8 cellular contexts compared by ENCODE assay signal in the genomic region with DNA sequence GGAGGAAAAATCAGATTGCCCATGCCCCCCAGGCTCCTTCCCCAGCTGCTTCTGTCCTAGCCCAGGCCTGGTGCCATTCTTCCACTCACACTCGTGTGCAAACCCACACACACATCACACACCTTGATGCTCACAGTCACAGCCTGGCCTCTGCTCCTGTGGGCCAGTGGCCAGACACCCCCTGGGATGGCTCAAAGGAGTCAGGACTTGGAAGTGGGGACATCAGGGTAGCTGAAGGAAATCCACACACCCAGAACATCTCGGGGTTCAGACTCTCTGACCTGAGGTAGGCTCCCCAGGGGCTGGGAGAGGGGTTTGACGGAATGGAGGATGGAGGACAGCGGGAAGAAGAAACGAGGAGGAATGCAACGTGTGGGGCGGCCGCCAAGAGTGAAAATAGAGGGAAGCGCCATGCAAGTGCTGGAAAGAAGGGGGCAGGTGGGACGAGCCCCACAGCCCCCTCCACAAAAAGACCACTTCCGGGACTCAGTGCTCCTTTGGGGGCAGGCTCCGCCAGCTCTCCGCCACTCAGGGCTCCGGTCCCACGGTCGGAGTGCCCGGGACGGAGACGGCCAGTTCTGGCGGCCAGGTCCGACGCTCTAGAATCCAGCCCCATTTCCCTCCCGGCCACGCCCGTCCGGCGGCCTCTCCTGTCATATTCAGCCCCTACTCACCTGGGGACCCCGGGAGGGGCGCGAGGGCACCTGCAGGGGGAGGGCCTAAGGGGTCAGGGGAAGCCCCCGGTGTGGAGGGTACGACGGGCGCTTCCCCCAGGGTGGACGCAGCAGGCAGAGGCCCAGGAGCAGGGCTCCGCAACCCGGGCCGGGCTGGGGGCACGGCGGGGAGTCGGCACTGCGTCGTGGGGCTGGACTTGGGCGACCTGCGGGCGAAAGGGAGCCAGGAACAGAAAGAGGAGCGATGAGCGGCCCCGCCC. TPM values are rescaled to one million over a fixed set of nuclear protein-coding genes. Genes with fewer than 3 reads are reported as not detected.
DNase-seq lines count a peak whose midpoint lies in the region; ATAC-seq and TF ChIP-seq lines count a peak whose summit lies in the region.
"Not testable (repeated sequence)": the region's sequence is repeated elsewhere in the genome, so short reads cannot be mapped to it uniquely, and the experiment has no call there.

No MANE protein-coding gene starts in this region.

- not testable (repeated sequence) for H3K23ac ChIP-seq in IMR-90 (ENCODE audit: low read depth, low read length)

- not testable (repeated sequence) for H4K20me1 ChIP-seq in DOHH2 (ENCODE audit: control insufficient read depth, insufficient read depth, low read depth, low read length); IMR-90 (ENCODE audit: insufficient read depth, low read length)

- H3K27me3 ChIP-seq in DOHH2 (ENCODE audit: control insufficient read depth, low read length); IMR-90 (ENCODE audit: control insufficient read depth, insufficient read depth, low read length); right cardiac atrium (ENCODE audit: control insufficient read depth, insufficient read depth); suprapubic skin: not testable (repeated sequence)

- not testable (repeated sequence) for H4K5ac ChIP-seq in IMR-90 (ENCODE audit: low read depth, low read length)

- BruUV-seq in IMR-90 (replicated peaks; lab: Mats Ljungman, UMichigan): not testable (repeated sequence)

- not testable (repeated sequence) for H2AK5ac ChIP-seq in IMR-90 (ENCODE audit: low read depth, low read length)

- H3K14ac ChIP-seq in IMR-90 (replicated peaks; ENCODE audit: low read depth, low read length): not testable (repeated sequence)

- H3K4me3 Mint-ChIP-seq in activated B cell treated with CpG ODN at 0.5 μM for 24 hours: peak overlapping the region; percentile 82
- H3K4me3 Mint-ChIP-seq in central memory CD8-positive, alpha-beta T cell: peak overlapping the region; percentile 80
- H3K4me3 Mint-ChIP-seq in nephron: peak overlapping the region; percentile 94 to 97 (median 96)

- in situ Hi-C loops in IMR-90 (cut with MboI; ENCODE audit: low sequenced_read_pairs): not testable (repeated sequence)

- H3K56ac ChIP-seq in IMR-90 (ENCODE audit: extremely low read depth, insufficient read depth, low read length): not testable (repeated sequence)

- not testable (repeated sequence) for H3K27me3 Mint-ChIP-seq in activated B cell treated with CpG ODN at 0.5 μM for 24 hours
- H3K27me3 Mint-ChIP-seq in central memory CD8-positive, alpha-beta T cell: peaks cover 63% of the 10 kb centered on the region
- H3K27me3 Mint-ChIP-seq in nephron (ENCODE audit: low read depth): peaks cover 10% of the 10 kb centered on the region

- H3F3A ChIP-seq in DOHH2 (ENCODE audit: control insufficient read depth, insufficient read depth): not testable (repeated sequence)

- H2AFZ ChIP-seq in IMR-90 (replicated peaks; ENCODE audit: low read length, poor library complexity): peak overlapping the region; percentile 99

- not testable (repeated sequence) for H3K36me3 ChIP-seq in DOHH2 (ENCODE audit: control insufficient read depth, low read length); IMR-90 (ENCODE audit: control insufficient read depth, insufficient read depth, low read length); suprapubic skin

- H3K9me3 Mint-ChIP-seq in activated B cell treated with CpG ODN at 0.5 μM for 24 hours; central memory CD8-positive, alpha-beta T cell; nephron: not testable (repeated sequence)

- TF ChIP-seq CTCF in DOHH2 (IDR thresholded peaks at IDR 0.05; ENCODE audit: low read depth, low read length, poor library complexity, severe bottlenecking); IMR-90 (conservative IDR thresholded peaks at IDR 0.05; ENCODE audit: low read depth, low read length); activated B cell treated with CpG ODN at 0.5 μM for 24 hours (IDR thresholded peaks at IDR 0.05); nephron (IDR thresholded peaks at IDR 0.05; ENCODE audit: unreplicated experiment in 3 of 3); suprapubic skin (IDR thresholded peaks at IDR 0.05): not testable (repeated sequence)

- POLR2A ChIA-PET in IMR-90 (lab: Charles Lee; ENCODE audit: unreplicated experiment) (interaction anchor here (0.6 kb wide), 1 partner anchor 100 kb away, joined by 5 read pairs; no protein-coding TSS in a partner anchor), activated B cell treated with CpG ODN at 0.5 μM for 24 hours (lab: Charles Lee) (interaction anchor here (0.5 to 1.5 kb wide), 12 partner anchors 8 to 1352 kb away, joined by 3 to 8 read pairs (median 4); partner anchors contain the start of genes IMP3, SIN3A and SNUPN)

- H3K27ac ChIP-seq in DOHH2 (ENCODE audit: low read depth, low read length); IMR-90 (ENCODE audit: insufficient read depth, low read length); right cardiac atrium (ENCODE audit: low read length); suprapubic skin: not testable (repeated sequence)

- intact Hi-C loops in IMR-90 (cut with micrococcal nuclease): not testable (repeated sequence)
- intact Hi-C loops in activated B cell treated with CpG ODN at 0.5 μM for 24 hours (cut with micrococcal nuclease) (loop anchor here (1.0 to 10.0 kb wide), 6 partner anchors 20 to 317 kb away; partner anchors contain the start of genes IMP3, SIN3A, SNUPN and TMEM266), right cardiac atrium (cut with DNase I) (loop anchor here in 1 of 4 donors (10.0 kb wide), 2 partner anchors 53 to 103 kb away; no protein-coding TSS in a partner anchor)

- not testable (repeated sequence) for TF ChIP-seq EP300 in suprapubic skin (IDR thresholded peaks at IDR 0.05)

- H4K8ac ChIP-seq in IMR-90 (ENCODE audit: low read depth in 2 of 2, low read length in 2 of 2): not testable (repeated sequence)

- peaks cover 16% of the 10 kb centered on the region for H3K4me1 ChIP-seq in DOHH2 (ENCODE audit: control insufficient read depth, low read length)
- H3K4me1 ChIP-seq in IMR-90 (ENCODE audit: control insufficient read depth, insufficient read depth, low read length); right cardiac atrium (ENCODE audit: control insufficient read depth, insufficient read depth, low read length): not testable (repeated sequence)
- peaks cover 32% of the 10 kb centered on the region for H3K4me1 ChIP-seq in suprapubic skin

- H3K9me1 ChIP-seq in IMR-90 (ENCODE audit: insufficient read depth, low read length): not testable (repeated sequence)

- H2BK120ac ChIP-seq in IMR-90 (ENCODE audit: low read depth, low read length): not testable (repeated sequence)

- not testable (repeated sequence) for H3K27ac Mint-ChIP-seq in activated B cell treated with CpG ODN at 0.5 μM for 24 hours; central memory CD8-positive, alpha-beta T cell (ENCODE audit: low read depth)
- H3K27ac Mint-ChIP-seq in nephron: peak overlapping the region in 1 of 3 experiments; percentile 57

- not testable (repeated sequence) for H3K36me3 Mint-ChIP-seq in activated B cell treated with CpG ODN at 0.5 μM for 24 hours (ENCODE audit: low read depth); central memory CD8-positive, alpha-beta T cell (ENCODE audit: insufficient read depth); nephron (ENCODE audit: low read depth)

- not testable (repeated sequence) for H3K79me2 ChIP-seq in DOHH2 (ENCODE audit: control insufficient read depth, low read length)

- peak overlapping the region; percentile 100 for H3K4me2 ChIP-seq in DOHH2 (ENCODE audit: low read length)
- H3K4me2 ChIP-seq in IMR-90 (ENCODE audit: low read depth, low read length): peak overlapping the region; percentile 92

- H3K4ac ChIP-seq in IMR-90 (ENCODE audit: low read depth, low read length): not testable (repeated sequence)

- H2BK20ac ChIP-seq in IMR-90 (ENCODE audit: low read depth, low read length): not testable (repeated sequence)

- H3K18ac ChIP-seq in IMR-90 (ENCODE audit: low read depth, low read length): not testable (repeated sequence)

- peak overlapping the region; percentile 32; the same call in 1 of the 2 replicates for H3K9ac ChIP-seq in IMR-90 (ENCODE audit: low read depth, low read length)

- TF ChIP-seq RAD21 in IMR-90 (IDR thresholded peaks at IDR 0.05; ENCODE audit: low read length): not testable (repeated sequence)

- not testable (repeated sequence) for H4K91ac ChIP-seq in IMR-90 (ENCODE audit: insufficient read depth, low read depth, low read length)

- not testable (repeated sequence) for H3K79me1 ChIP-seq in IMR-90 (ENCODE audit: low read depth in 1 of 2, low read length in 2 of 2)

- not testable (repeated sequence) for H3K9me2 ChIP-seq in DOHH2 (replicated peaks; ENCODE audit: control insufficient read depth, low read length)

- H3K9me3 ChIP-seq in DOHH2 (ENCODE audit: control insufficient read depth, insufficient read depth, low read length); IMR-90 (ENCODE audit: control insufficient read depth, insufficient read depth, low read length); right cardiac atrium (ENCODE audit: control insufficient read depth, low read length); suprapubic skin: not testable (repeated sequence)

- H2BK15ac ChIP-seq in IMR-90 (ENCODE audit: low read depth, low read length): not testable (repeated sequence)

- WGBS in IMR-90 (ENCODE audit: extremely low coverage in 2 of 2, insufficient read length in 1 of 2), 2 experiments: 1% methylated on average over 17 of the region's 49 CpGs; no CpG with 5 or more reads in 1 of the 2 experiments
- WGBS in right cardiac atrium: 5% methylated on average over 49 of the region's 49 CpGs
- 7% methylated on average over 13 of the region's 49 CpGs for WGBS in suprapubic skin

- H2BK5ac ChIP-seq in IMR-90 (ENCODE audit: low read depth, low read length, poor library complexity, severe bottlenecking): not testable (repeated sequence)

- H3K4me1 Mint-ChIP-seq in activated B cell treated with CpG ODN at 0.5 μM for 24 hours (peaks cover 20% of the 10 kb centered on the region), nephron (peaks cover 38% of the 10 kb centered on the region)
- peaks cover 10% of the 10 kb centered on the region for H3K4me1 Mint-ChIP-seq in central memory CD8-positive, alpha-beta T cell

- peak; percentile 7 for ATAC-seq in GM21619 (IDR thresholded peaks at IDR 0.05; ENCODE audit: unreplicated experiment)
- peak; percentile 24 for ATAC-seq in IMR-90 (ENCODE audit: low read depth)
- ATAC-seq in activated B cell treated with CpG ODN at 0.5 μM for 24 hours (ENCODE audit: low read depth); central memory CD8-positive, alpha-beta T cell (replicated peaks; ENCODE audit: extremely low read depth, poor library complexity, severe bottlenecking): not testable (repeated sequence)
- ATAC-seq in right cardiac atrium: peak in 1 of 2 donors; percentile 41

- DNase-seq in IMR-90; activated B cell treated with CpG ODN at 0.5 μM for 24 hours; central memory CD8-positive, alpha-beta T cell (ENCODE audit: low spot score in 2 of 2); right cardiac atrium: not testable (repeated sequence)
- DNase-seq in suprapubic skin (ENCODE audit: low spot score in 2 of 2): peak in 1 of 2 donors; percentile 54

- peak overlapping the region; percentile 96 for H3K4me3 ChIP-seq in DOHH2 (ENCODE audit: low read length)
- H3K4me3 ChIP-seq in IMR-90 (ENCODE audit: insufficient read depth, low read depth, low read length): peak overlapping the region; percentile 60
- H3K4me3 ChIP-seq in right cardiac atrium (ENCODE audit: low read length): peak overlapping the region; percentile 62
- peak overlapping the region; percentile 77 for H3K4me3 ChIP-seq in suprapubic skin

- CTCF ChIA-PET in IMR-90 (lab: Yijun Ruan, JAX): interaction anchor here (1.6 kb wide), 1 partner anchor 64 kb away, joined by 5 read pairs; no protein-coding TSS in a partner anchor
- CTCF ChIA-PET in activated B cell treated with CpG ODN at 0.5 μM for 24 hours (lab: Charles Lee): interaction anchor here (0.9 to 1.4 kb wide), 3 partner anchors 9 to 63 kb away, joined by 3 to 7 read pairs (median 3); no protein-coding TSS in a partner anchor

- not testable (repeated sequence) for H2AK9ac ChIP-seq in IMR-90 (replicated peaks; ENCODE audit: low read depth, low read length, poor library complexity)

- not testable (repeated sequence) for TF ChIP-seq POLR2A in IMR-90 (IDR thresholded peaks at IDR 0.05; ENCODE audit: low read depth, low read length); suprapubic skin (IDR thresholded peaks at IDR 0.05)

- dilution Hi-C loops in IMR-90 (cut with HindIII; ENCODE audit: low sequenced_read_pairs, unreplicated experiment): not testable (repeated sequence)

RNA-seq across cellular contexts. Expression of gene CSPG4, which starts 25.3 kb away (rescaled TPM):
- 12.4 and 14.7 TPM in 2 replicates for total RNA-seq in IMR-90 (2012; rRNA removed)
- polyA plus RNA-seq in IMR-90 (2012; rRNA removed): 28.4 and 35.6 TPM in 2 replicates
- polyA plus RNA-seq in IMR-90 (2012; cell fraction: cytosol; rRNA removed): 15.6 and 23.3 TPM in 2 replicates
- 24.1 and 69.4 TPM in 2 replicates for polyA plus RNA-seq in IMR-90 (2012; cell fraction: nucleus; rRNA removed; ENCODE audit: low replicate concordance)
- not detected in 2 replicates for total RNA-seq in activated B cell treated with CpG ODN at 0.5 μM for 24 hours
- total RNA-seq in right cardiac atrium: 10 to 100 TPM; 10.1 to 48.9 (median 16.2) TPM
- polyA plus RNA-seq in right cardiac atrium: 11.5 TPM
- 10 to 100 TPM; 12.8 to 19.7 (median 14.0) TPM for total RNA-seq in suprapubic skin

Comparison
In these comparisons a context has a peak if more than half of its experiments do, and no peak if none do; other contexts are left out.
1. RNA of gene CSPG4, which starts 25.3 kb away (total RNA-seq): 10.1 to 48.9 TPM in right cardiac atrium, 12.8 to 19.7 TPM in suprapubic skin and 12.4 to 14.7 TPM in IMR-90; not detected in activated B cell treated with CpG ODN at 0.5 μM for 24 hours; every median in the first group is over 10 times any median in the second.
2. Peak in every context shown above with its lines, with median percentiles within 50 percentile points of each other: H3K4me3 ChIP-seq and H3K4me3 Mint-ChIP-seq.